Comparison of ENCODE assay signal across 15 cellular contexts in the genomic region with DNA sequence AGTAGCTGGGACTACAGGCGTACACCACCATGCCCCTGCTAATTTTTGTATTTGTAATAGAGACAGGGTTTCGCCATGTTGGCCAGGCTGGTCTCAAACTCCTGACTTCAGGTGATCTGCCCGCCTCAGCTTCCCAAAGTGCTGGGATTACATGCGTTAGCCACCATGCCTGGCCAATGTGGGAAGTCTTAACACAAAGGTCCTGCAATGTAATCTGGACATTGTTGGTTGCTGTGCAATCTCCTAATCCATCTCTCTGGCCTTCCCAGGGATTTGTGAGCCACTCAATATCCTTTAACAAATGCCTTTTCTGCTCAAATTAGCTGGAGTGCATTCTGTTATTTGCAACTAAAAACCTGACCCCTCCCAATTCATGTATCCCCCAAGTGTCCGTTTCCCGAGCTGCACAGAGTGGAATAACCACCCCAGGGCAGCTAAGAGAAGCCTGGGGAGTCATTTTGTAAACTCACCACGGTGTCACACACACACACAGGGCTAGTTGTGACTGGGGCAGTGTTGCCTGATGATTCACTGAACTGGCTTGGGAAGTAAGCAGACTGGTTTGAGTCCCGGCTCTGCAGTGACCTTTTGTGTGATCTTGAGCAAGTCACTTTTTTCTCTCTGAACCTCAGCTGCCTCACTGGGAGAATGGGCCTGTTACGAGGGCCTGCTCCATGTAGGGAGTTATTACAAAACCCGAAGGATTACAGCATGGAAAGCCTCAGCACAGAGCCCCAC.
DNase-seq lines count a peak whose midpoint lies in the region; ATAC-seq and TF ChIP-seq lines count a peak whose summit lies in the region.
"Had no signal": no experiment of that assay in that cellular context is flagged by ENCODE, and none has a peak within 500 bp of the region (broad histone marks: within the 10 kb centered on the region; RNA-seq: fewer than 3 reads in every experiment).

No MANE protein-coding gene starts in this region.

- 56 to 72% methylated on average over 8 to 10 of the region's 10 CpGs for WGBS in esophagus squamous epithelium, 2 donors
- WGBS in trophoblast cell (ENCODE audit: extremely low coverage, insufficient coverage, insufficient read length), result no CpG with 5 or more reads among the region's 10 CpGs

- H3K79me2 ChIP-seq in PC-3 (ENCODE audit: low read length) (no peaks in the 10 kb centered on the region), trophoblast cell (ENCODE audit: control insufficient read depth, insufficient read depth, low read length, poor library complexity) (no peaks in the 10 kb centered on the region)

- no peak overlapping the region for H3K4ac ChIP-seq in trophoblast cell (ENCODE audit: low read depth, low read length)

- TF ChIP-seq POLR2A in esophagus squamous epithelium (IDR thresholded peaks at IDR 0.05), result no peak

- no TSS peak for BruUV-seq in PC-3 (replicated peaks; lab: Mats Ljungman, UMichigan)

- intact Hi-C loops in PC-3 (cut with micrococcal nuclease), result loop anchor here (2.0 kb wide), 3 partner anchors 71 to 261 kb away; no protein-coding TSS in a partner anchor
- intact Hi-C loops in esophagus squamous epithelium (cut with DNase I), result no loop called here

- H3K4me2 ChIP-seq in PC-3 (ENCODE audit: low read length), result peak overlapping the region; percentile 68
- no peak overlapping the region for H3K4me2 ChIP-seq in trophoblast cell (ENCODE audit: low read length)

- no peak overlapping the region for H3K14ac ChIP-seq in trophoblast cell (ENCODE audit: low read length)

- POLR2A ChIA-PET in PC-3 (lab: Charles Lee; ENCODE audit: unreplicated experiment), result interaction anchor here (0.5 kb wide), 1 partner anchor 80 kb away, joined by 5 read pairs; no protein-coding TSS in a partner anchor

- H2AK5ac ChIP-seq in trophoblast cell (ENCODE audit: low read length), result no peak overlapping the region

- H2BK12ac ChIP-seq in trophoblast cell (ENCODE audit: low read length), result no peak overlapping the region

- H3F3A ChIP-seq in PC-3 (ENCODE audit: low read length, unreplicated experiment), result peaks cover 7% of the 10 kb centered on the region

- H3K9me3 ChIP-seq in PC-3 (ENCODE audit: low read length) (no peaks in the 10 kb centered on the region), esophagus squamous epithelium (no peaks in the 10 kb centered on the region), trophoblast cell (ENCODE audit: insufficient read depth, low read depth, low read length) (no peaks in the 10 kb centered on the region)

- DNase-seq in ELR (ENCODE audit: low read depth), result peak; percentile 85
- DNase-seq in PC-3, result peak; percentile 98
- no peak for DNase-seq in esophagus squamous epithelium (lab: John Stamatoyannopoulos, UW)
- DNase-seq in trophoblast cell, result peak; percentile 95 to 97
- no peak for DNase-seq in NCI-H1436 treated with DMSO at 0.1 percent for 48 hours (lab: John Stamatoyannopoulos, UW)
- no peak for DNase-seq in NCI-H226
- DNase-seq: activated CD8-positive, alpha-beta memory T cell treated with anti-CD3 and anti-CD28 coated beads, Interleukin-2, amount 50 U/mL, for 4 hours; activated naive CD8-positive, alpha-beta T cell treated with anti-CD3 and anti-CD28 coated beads for 36 hours; CD4-positive, alpha-beta memory T cell; left cardiac atrium; naive thymus-derived CD4-positive, alpha-beta T cell; retina had no signal

- H3K9me2 ChIP-seq in PC-3 (replicated peaks; ENCODE audit: low read length), result no peaks in the 10 kb centered on the region

- H2BK120ac ChIP-seq in trophoblast cell (ENCODE audit: insufficient read depth, low read length, poor library complexity), result no peak overlapping the region

- CTCF ChIA-PET in PC-3 (lab: Charles Lee), result interaction anchor here (0.8 kb wide), 1 partner anchor 180 kb away, joined by 4 read pairs; no protein-coding TSS in a partner anchor

- H2BK5ac ChIP-seq in trophoblast cell (ENCODE audit: low read depth, low read length, poor library complexity), result peak overlapping the region; percentile 21

- H3K79me1 ChIP-seq in trophoblast cell (ENCODE audit: low read length), result no peaks in the 10 kb centered on the region

- no peak overlapping the region for H3K23ac ChIP-seq in trophoblast cell (ENCODE audit: low read length)

- TF ChIP-seq CTCF in PC-3 (conservative IDR thresholded peaks at IDR 0.05; ENCODE audit: low read depth, low read length) (no peak), esophagus squamous epithelium (IDR thresholded peaks at IDR 0.05) (no peak)

- no peak overlapping the region for H2AFZ ChIP-seq in PC-3 (ENCODE audit: low read length)
- H2AFZ ChIP-seq in trophoblast cell (ENCODE audit: insufficient read depth, low read length, poor library complexity), result no peak overlapping the region

- peak; percentile 60 for ATAC-seq in PC-3
- ATAC-seq in GM18873 (IDR thresholded peaks at IDR 0.05; ENCODE audit: low FRiP score, unreplicated experiment), result no peak
- ATAC-seq in GM21367 (IDR thresholded peaks at IDR 0.05; ENCODE audit: unreplicated experiment), result no peak
- ATAC-seq: left cardiac atrium; naive thymus-derived CD4-positive, alpha-beta T cell; WTC11 had no signal

- peak overlapping the region; percentile 96 for H3K27ac ChIP-seq in PC-3 (ENCODE audit: low read length)
- H3K27ac ChIP-seq in esophagus squamous epithelium, result peak overlapping the region; percentile 44 to 69 (median 64)
- H3K27ac ChIP-seq in trophoblast cell (ENCODE audit: low read depth, low read length), result peak overlapping the region; percentile 57

- H4K8ac ChIP-seq in trophoblast cell (ENCODE audit: low read depth, low read length), result no peak overlapping the region

- H3K27me3 ChIP-seq in PC-3 (ENCODE audit: low read length) (no peaks in the 10 kb centered on the region), esophagus squamous epithelium (no peaks in the 10 kb centered on the region), trophoblast cell (ENCODE audit: insufficient read depth, low read length) (no peaks in the 10 kb centered on the region)

- H3K9ac ChIP-seq in PC-3 (ENCODE audit: low read length) (peak overlapping the region; percentile 68), trophoblast cell (ENCODE audit: low read length) (no peak overlapping the region)

- H4K20me1 ChIP-seq in PC-3 (ENCODE audit: low read length), result no peaks in the 10 kb centered on the region

- H4K91ac ChIP-seq in trophoblast cell (ENCODE audit: low read depth, low read length), result peak overlapping the region; percentile 16

- H3K18ac ChIP-seq in trophoblast cell (ENCODE audit: low read length), result no peak overlapping the region

- H3K4me1 ChIP-seq in PC-3 (ENCODE audit: insufficient read depth, low read length) (peaks cover 55% of the 10 kb centered on the region), esophagus squamous epithelium (peaks cover 0 to 50% (median 5%) of the 10 kb centered on the region in 3 donors), trophoblast cell (ENCODE audit: control insufficient read depth in 1 of 2, insufficient read depth in 2 of 2, low read length in 2 of 2) (peaks cover 5 to 15% of the 10 kb centered on the region in 2 experiments)

- peak overlapping the region; percentile 10; the same call in 1 of the 2 replicates for H3K4me3 ChIP-seq in PC-3 (ENCODE audit: low read length)
- H3K4me3 ChIP-seq in esophagus squamous epithelium, result no peak overlapping the region
- H3K4me3 ChIP-seq in trophoblast cell (ENCODE audit: low read depth, low read length), result no peak overlapping the region

- no peak overlapping the region for H4K12ac ChIP-seq in trophoblast cell (ENCODE audit: low read depth, low read length)

- no peaks in the 10 kb centered on the region for H3K36me3 ChIP-seq in PC-3 (ENCODE audit: low read depth, low read length)
- peaks cover 0 to 13% (median 9%) of the 10 kb centered on the region in 3 donors for H3K36me3 ChIP-seq in esophagus squamous epithelium
- peaks cover 11 to 12% of the 10 kb centered on the region in 2 experiments for H3K36me3 ChIP-seq in trophoblast cell (ENCODE audit: control insufficient read depth in 1 of 2, insufficient read depth in 2 of 2, low read length in 2 of 2)

Comparison
In these comparisons a context has a peak if more than half of its experiments do, and no peak if none do; other contexts are left out.
1. DNase-seq: peak in ELR (single experiment), PC-3 (single experiment) and trophoblast cell (2 of 2); none in esophagus squamous epithelium (single experiment), NCI-H1436 treated with DMSO at 0.1 percent for 48 hours (single experiment) and NCI-H226 (single experiment).
2. Peak in every context shown above with its lines, with median percentiles within 50 percentile points of each other: H3K27ac ChIP-seq.